ENCODE assay signal across 13 cellular contexts in the genomic region with DNA sequence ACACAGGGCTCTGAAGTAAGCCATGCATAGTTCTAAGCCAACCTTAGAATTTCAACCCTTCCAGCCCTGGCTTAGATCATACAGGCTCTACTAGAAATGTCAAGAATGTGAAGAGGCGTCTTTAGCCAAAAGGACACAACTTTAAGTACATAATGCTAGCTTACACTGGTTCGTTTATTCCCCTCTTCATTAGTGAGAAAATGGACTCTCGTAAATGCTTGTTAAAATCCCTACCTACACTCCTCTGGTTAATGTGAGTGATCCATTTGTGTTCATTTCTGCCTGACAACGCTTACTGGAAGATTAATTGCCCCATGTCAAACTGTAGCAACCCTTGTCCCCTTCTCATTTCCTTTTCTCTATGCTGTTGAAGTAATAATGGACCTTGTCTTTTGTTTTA.
DNase-seq lines count a peak whose midpoint lies in the region; ATAC-seq and TF ChIP-seq lines count a peak whose summit lies in the region.
"Had no signal": no experiment of that assay in that cellular context is flagged by ENCODE, and none has a peak within 500 bp of the region (broad histone marks: within the 10 kb centered on the region; RNA-seq: fewer than 3 reads in every experiment).

No MANE protein-coding gene starts in this region.

- TF ChIP-seq EP300 in stomach (IDR thresholded peaks at IDR 0.05), result no peak

- WGBS in stomach, 5 donors, result 59 to 79% (median 61%) methylated on average over 4 of the region's 4 CpGs

- TF ChIP-seq POLR2A in stomach (IDR thresholded peaks at IDR 0.05), result no peak

- peak; percentile 11 for DNase-seq in NCI-H510A treated with DMSO at 0.1 percent for 48 hours (lab: John Stamatoyannopoulos, UW)
- DNase-seq in NCI-H510A (lab: John Stamatoyannopoulos, UW), result no peak
- peak; percentile 8 for DNase-seq in NCI-H82 treated with DMSO at 0.1 percent for 48 hours (lab: John Stamatoyannopoulos, UW; ENCODE audit: unreplicated experiment)
- DNase-seq in left colon, result no peak
- no peak for DNase-seq in AML-193 (lab: John Stamatoyannopoulos, UW)
- DNase-seq in stomach, result no peak
- DNase-seq: activated CD8-positive, alpha-beta memory T cell treated with anti-CD3 and anti-CD28 coated beads, Interleukin-2, amount 10 ng/mL, durations not matched to agents 7 days and 5 days; DMS 273 treated with DMSO at 0.1 percent for 48 hours; esophagus squamous epithelium had no signal

- H3K4me3 ChIP-seq in stomach smooth muscle (ENCODE audit: low read length in 2 of 2), result no peak overlapping the region
- H3K4me3 ChIP-seq in stomach, result no peak overlapping the region
- H3K4me3 ChIP-seq: esophagus squamous epithelium had no signal

- H3K9ac ChIP-seq in stomach smooth muscle (ENCODE audit: low read length in 2 of 2), result no peak overlapping the region

- H3K27me3 ChIP-seq in stomach smooth muscle (ENCODE audit: control insufficient read depth in 1 of 2, insufficient read depth in 2 of 2, low read length in 2 of 2), result no peaks in the 10 kb centered on the region
- no peaks in the 10 kb centered on the region for H3K27me3 ChIP-seq in stomach
- H3K27me3 ChIP-seq: esophagus squamous epithelium had no signal

- H3K27ac ChIP-seq in stomach smooth muscle (ENCODE audit: low read length), result peak overlapping the region; percentile 3
- H3K27ac ChIP-seq in stomach, result peak overlapping the region in 1 of 5 donors; percentile 4
- H3K27ac ChIP-seq: esophagus squamous epithelium, RWPE1 had no signal

- no peak for TF ChIP-seq CTCF in stomach (IDR thresholded peaks at IDR 0.05)

- intact Hi-C loops in left colon (cut with DNase I, micrococcal nuclease) (no loop called here), stomach (cut with DNase I; ENCODE audit: low total_unique reads) (no loop called here)

- peaks cover 5% of the 10 kb centered on the region for H3K4me1 ChIP-seq in stomach smooth muscle (ENCODE audit: control insufficient read depth, insufficient read depth, low read length)
- H3K4me1 ChIP-seq in stomach, result peaks cover 0 to 27% (median 11%) of the 10 kb centered on the region in 4 donors

- H3K36me3 ChIP-seq in stomach smooth muscle (ENCODE audit: control insufficient read depth in 2 of 2, insufficient read depth in 2 of 2, low read length in 2 of 2) (no peaks in the 10 kb centered on the region), stomach (no peaks in the 10 kb centered on the region)
- H3K36me3 ChIP-seq: esophagus squamous epithelium had no signal

- ATAC-seq in left colon, result peak; percentile 33
- no peak for ATAC-seq in GM18519 (IDR thresholded peaks at IDR 0.05; ENCODE audit: low FRiP score, unreplicated experiment)
- ATAC-seq: activated CD8-positive, alpha-beta memory T cell treated with anti-CD3 and anti-CD28 coated beads, Interleukin-2, amount 10 ng/mL, durations not matched to agents 7 days and 5 days; activated naive CD4-positive, alpha-beta T cell treated with anti-CD3 and anti-CD28 coated beads, Interleukin-2, amount 50 U/mL, for 72 hours had no signal

- H3K9me3 ChIP-seq in stomach smooth muscle (ENCODE audit: control insufficient read depth in 2 of 2, low read length in 2 of 2), result no peaks in the 10 kb centered on the region
- no peaks in the 10 kb centered on the region for H3K9me3 ChIP-seq in stomach
- H3K9me3 ChIP-seq: esophagus squamous epithelium had no signal

Comparison
In these comparisons a context has a peak if more than half of its experiments do, and no peak if none do; other contexts are left out.
1. DNase-seq: peak in NCI-H510A treated with DMSO at 0.1 percent for 48 hours (single experiment) and NCI-H82 treated with DMSO at 0.1 percent for 48 hours (single experiment); none in NCI-H510A (single experiment), left colon (0 of 2), AML-193 (0 of 2) and stomach (single experiment).